Comparison of ENCODE assay signal across 17 cellular contexts in genomic region chr2:171081649-171082111, GRCh38.
DNase-seq lines count a peak whose midpoint lies in the region; ATAC-seq and TF ChIP-seq lines count a peak whose summit lies in the region.
"Had no signal": no experiment of that assay in that cellular context is flagged by ENCODE, and none has a peak within 500 bp of the region (broad histone marks: within the 10 kb centered on the region; RNA-seq: fewer than 3 reads in every experiment).

No MANE protein-coding gene starts in this region.

- H3K27ac Mint-ChIP-seq in activated CD4-positive, alpha-beta memory T cell treated with anti-CD3 and anti-CD28 coated beads for 36 hours: peak overlapping the region; percentile 15
- H3K27ac Mint-ChIP-seq in activated CD4-positive, alpha-beta memory T cell treated with anti-CD3 and anti-CD28 coated beads, Interleukin-2, amount 10 ng/mL, durations not matched to agents 7 days and 5 days: no peak overlapping the region
- peak overlapping the region; percentile 4 for H3K27ac Mint-ChIP-seq in WTC11
- H3K27ac Mint-ChIP-seq in activated naive CD8-positive, alpha-beta T cell treated with anti-CD3 and anti-CD28 coated beads, Interleukin-2, amount 10 ng/mL, durations not matched to agents 7 days and 5 days: peak overlapping the region; percentile 1
- peak overlapping the region; percentile 9 for H3K27ac Mint-ChIP-seq in neural progenitor cell
- H3K27ac Mint-ChIP-seq in MCF 10A (ENCODE audit: low read depth, unreplicated experiment): no peak overlapping the region
- H3K27ac Mint-ChIP-seq: effector memory CD8-positive, alpha-beta T cell; memory B cell had no signal

- no peaks in the 10 kb centered on the region for H3K9me2 ChIP-seq in GM23248 (ENCODE audit: insufficient read depth)

- H3K27ac ChIP-seq in neural progenitor cell: peak overlapping the region; percentile 69
- H3K27ac ChIP-seq in smooth muscle cell (ENCODE audit: low read depth): no peak overlapping the region
- no peak overlapping the region for H3K27ac ChIP-seq in GM23248
- H3K27ac ChIP-seq: SK-N-MC, uterus had no signal

- H3K36me3 Mint-ChIP-seq in activated CD4-positive, alpha-beta memory T cell treated with anti-CD3 and anti-CD28 coated beads for 36 hours: peaks cover 32% of the 10 kb centered on the region
- peaks cover 37% of the 10 kb centered on the region for H3K36me3 Mint-ChIP-seq in activated CD4-positive, alpha-beta memory T cell treated with anti-CD3 and anti-CD28 coated beads, Interleukin-2, amount 10 ng/mL, durations not matched to agents 7 days and 5 days (ENCODE audit: low read depth)
- peaks cover 20% of the 10 kb centered on the region for H3K36me3 Mint-ChIP-seq in WTC11
- peaks cover 36% of the 10 kb centered on the region for H3K36me3 Mint-ChIP-seq in activated naive CD8-positive, alpha-beta T cell treated with anti-CD3 and anti-CD28 coated beads, Interleukin-2, amount 10 ng/mL, durations not matched to agents 7 days and 5 days
- peaks cover 19% of the 10 kb centered on the region for H3K36me3 Mint-ChIP-seq in neural progenitor cell
- H3K36me3 Mint-ChIP-seq in MCF 10A (ENCODE audit: insufficient read depth, unreplicated experiment): peaks cover 17% of the 10 kb centered on the region

- H3K4me1 ChIP-seq in neural progenitor cell (peaks cover 10% of the 10 kb centered on the region), smooth muscle cell (ENCODE audit: low read depth) (no peaks in the 10 kb centered on the region), GM23248 (ENCODE audit: insufficient read depth) (peaks cover 2% of the 10 kb centered on the region; the same call in 1 of the 2 replicates)

- DNase-seq in activated CD4-positive, alpha-beta memory T cell treated with anti-CD3 and anti-CD28 coated beads for 36 hours: peak; percentile 25
- no peak for DNase-seq in activated CD4-positive, alpha-beta memory T cell treated with anti-CD3 and anti-CD28 coated beads, Interleukin-2, amount 10 ng/mL, durations not matched to agents 7 days and 5 days
- DNase-seq in WTC11 (ENCODE audit: low spot score): no peak
- no peak for DNase-seq in activated naive CD8-positive, alpha-beta T cell treated with anti-CD3 and anti-CD28 coated beads, Interleukin-2, amount 10 ng/mL, durations not matched to agents 7 days and 5 days
- peak; percentile 4 for DNase-seq in neural progenitor cell (ENCODE audit: low spot score)
- no peak for DNase-seq in smooth muscle cell (lab: John Stamatoyannopoulos, UW; ENCODE audit: unreplicated experiment)
- no peak for DNase-seq in MCF 10A (ENCODE audit: unreplicated experiment)
- DNase-seq in GM23248: no peak
- DNase-seq: amniotic stem cell; effector memory CD8-positive, alpha-beta T cell; HCEC 1CT; NCI-H1105 treated with DMSO at 0.1 percent for 48 hours; uterus had no signal

- no peak for ATAC-seq in WTC11
- ATAC-seq in activated naive CD8-positive, alpha-beta T cell treated with anti-CD3 and anti-CD28 coated beads, Interleukin-2, amount 10 ng/mL, durations not matched to agents 7 days and 5 days (ENCODE audit: low read depth): no peak
- ATAC-seq: effector memory CD8-positive, alpha-beta T cell had no signal

- in situ Hi-C loops in GM23248 (cut with MboI): no loop called here

- H3K27me3 ChIP-seq in neural progenitor cell: no peaks in the 10 kb centered on the region
- H3K27me3 ChIP-seq in smooth muscle cell (ENCODE audit: low read depth): no peaks in the 10 kb centered on the region
- H3K27me3 ChIP-seq in GM23248 (replicated peaks; ENCODE audit: insufficient read depth): no peaks in the 10 kb centered on the region
- H3K27me3 ChIP-seq: uterus had no signal

- H2AFZ ChIP-seq in neural progenitor cell (replicated peaks) (no peak overlapping the region), smooth muscle cell (ENCODE audit: low read depth) (no peak overlapping the region), GM23248 (no peak overlapping the region)

- H4K20me1 ChIP-seq in neural progenitor cell (ENCODE audit: low read depth): peaks cover 39% of the 10 kb centered on the region
- H4K20me1 ChIP-seq in smooth muscle cell (ENCODE audit: low read depth): peaks cover 46% of the 10 kb centered on the region
- H4K20me1 ChIP-seq in GM23248 (ENCODE audit: insufficient read depth): no peaks in the 10 kb centered on the region

- H3K4me3 ChIP-seq in neural progenitor cell (no peak overlapping the region), smooth muscle cell (no peak overlapping the region), GM23248 (no peak overlapping the region)
- H3K4me3 ChIP-seq: SK-N-MC, uterus had no signal

- H3K9me3 Mint-ChIP-seq in activated CD4-positive, alpha-beta memory T cell treated with anti-CD3 and anti-CD28 coated beads for 36 hours: no peaks in the 10 kb centered on the region
- H3K9me3 Mint-ChIP-seq in activated CD4-positive, alpha-beta memory T cell treated with anti-CD3 and anti-CD28 coated beads, Interleukin-2, amount 10 ng/mL, durations not matched to agents 7 days and 5 days: peaks cover 2% of the 10 kb centered on the region
- 0 out of 2 replicates have a peak, but pooled peaks cover 5% of the 10 kb centered on the region for H3K9me3 Mint-ChIP-seq in WTC11
- peaks cover 4% of the 10 kb centered on the region for H3K9me3 Mint-ChIP-seq in activated naive CD8-positive, alpha-beta T cell treated with anti-CD3 and anti-CD28 coated beads, Interleukin-2, amount 10 ng/mL, durations not matched to agents 7 days and 5 days
- H3K9me3 Mint-ChIP-seq in neural progenitor cell: no peaks in the 10 kb centered on the region
- no peaks in the 10 kb centered on the region for H3K9me3 Mint-ChIP-seq in MCF 10A (ENCODE audit: unreplicated experiment)
- H3K9me3 Mint-ChIP-seq: CD8-positive, alpha-beta memory T cell; effector memory CD8-positive, alpha-beta T cell; memory B cell had no signal

- intact Hi-C loops in activated CD4-positive, alpha-beta memory T cell treated with anti-CD3 and anti-CD28 coated beads for 36 hours (cut with micrococcal nuclease): no loop called here
- intact Hi-C loops in MCF 10A (cut with micrococcal nuclease): no loop called here

- no peak overlapping the region for H3K4me2 ChIP-seq in neural progenitor cell
- H3K4me2 ChIP-seq in smooth muscle cell: no peak overlapping the region
- H3K4me2 ChIP-seq in GM23248 (ENCODE audit: unreplicated experiment): no peak overlapping the region

- TF ChIP-seq CTCF in WTC11 (IDR thresholded peaks at IDR 0.05): no peak
- TF ChIP-seq CTCF in neural progenitor cell (IDR thresholded peaks at IDR 0.05): no peak
- no peak for TF ChIP-seq CTCF in smooth muscle cell (IDR thresholded peaks at IDR 0.05; ENCODE audit: borderline replicate concordance, insufficient read depth, poor library complexity, severe bottlenecking)
- TF ChIP-seq CTCF in MCF 10A (IDR thresholded peaks at IDR 0.05; ENCODE audit: unreplicated experiment): no peak

- WGBS in smooth muscle cell (ENCODE audit: low lambda C conversion rate): 94% methylated on average over 3 of the region's 3 CpGs
- WGBS in GM23248 (ENCODE audit: low coverage in 1 of 2, low lambda C conversion rate in 2 of 2, missing lambda C conversion rate in 2 of 2), 2 experiments: 92 to 97% methylated on average over 3 of the region's 3 CpGs

- peaks cover 50% of the 10 kb centered on the region for H3K4me1 Mint-ChIP-seq in activated CD4-positive, alpha-beta memory T cell treated with anti-CD3 and anti-CD28 coated beads for 36 hours (ENCODE audit: low read depth)
- H3K4me1 Mint-ChIP-seq in activated CD4-positive, alpha-beta memory T cell treated with anti-CD3 and anti-CD28 coated beads, Interleukin-2, amount 10 ng/mL, durations not matched to agents 7 days and 5 days: peaks cover 32% of the 10 kb centered on the region
- H3K4me1 Mint-ChIP-seq in WTC11 (peaks cover 28% of the 10 kb centered on the region), neural progenitor cell (peaks cover 3% of the 10 kb centered on the region), MCF 10A (ENCODE audit: insufficient read depth, unreplicated experiment) (peaks cover 17% of the 10 kb centered on the region)
- peaks cover 39% of the 10 kb centered on the region for H3K4me1 Mint-ChIP-seq in activated naive CD8-positive, alpha-beta T cell treated with anti-CD3 and anti-CD28 coated beads, Interleukin-2, amount 10 ng/mL, durations not matched to agents 7 days and 5 days

- H3K9me3 ChIP-seq in neural progenitor cell (ENCODE audit: low read depth) (no peaks in the 10 kb centered on the region), smooth muscle cell (replicated peaks; ENCODE audit: low read depth) (no peaks in the 10 kb centered on the region), GM23248 (ENCODE audit: low read depth) (no peaks in the 10 kb centered on the region)
- H3K9me3 ChIP-seq: uterus had no signal

- no peak overlapping the region for H3K9ac ChIP-seq in neural progenitor cell
- H3K9ac ChIP-seq in smooth muscle cell (ENCODE audit: low read depth): no peak overlapping the region
- H3K9ac ChIP-seq in GM23248: no peak overlapping the region

- POLR2A ChIA-PET in activated CD4-positive, alpha-beta memory T cell treated with anti-CD3 and anti-CD28 coated beads for 36 hours (lab: Charles Lee): no interaction called here
- POLR2A ChIA-PET in activated CD4-positive, alpha-beta memory T cell treated with anti-CD3 and anti-CD28 coated beads, Interleukin-2, amount 10 ng/mL, durations not matched to agents 7 days and 5 days (lab: Charles Lee): no interaction called here
- POLR2A ChIA-PET in WTC11 (lab: Charles Lee) (interaction anchor here (0.6 kb wide), 1 partner anchor 30 kb away, joined by 3 read pairs; no protein-coding TSS in a partner anchor), MCF 10A (lab: Yijun Ruan, JAX) (interaction anchor here (0.7 to 0.8 kb wide), 3 partner anchors 14 to 52 kb away, joined by 3 read pairs; no protein-coding TSS in a partner anchor)
- POLR2A ChIA-PET in activated naive CD8-positive, alpha-beta T cell treated with anti-CD3 and anti-CD28 coated beads, Interleukin-2, amount 10 ng/mL, durations not matched to agents 7 days and 5 days (lab: Charles Lee): no interaction called here

- H3K36me3 ChIP-seq in neural progenitor cell: no peaks in the 10 kb centered on the region
- H3K36me3 ChIP-seq in smooth muscle cell (ENCODE audit: low read depth): no peaks in the 10 kb centered on the region
- H3K36me3 ChIP-seq in GM23248 (ENCODE audit: low read depth): peaks cover 4% of the 10 kb centered on the region; the same call in 1 of the 2 replicates
- H3K36me3 ChIP-seq: uterus had no signal

- CTCF ChIA-PET in activated CD4-positive, alpha-beta memory T cell treated with anti-CD3 and anti-CD28 coated beads for 36 hours (lab: Charles Lee): interaction anchor here (0.9 to 1.0 kb wide), 2 partner anchors 153 to 335 kb away, joined by 3 to 4 read pairs; partner anchors contain the start of gene GORASP2
- CTCF ChIA-PET in activated CD4-positive, alpha-beta memory T cell treated with anti-CD3 and anti-CD28 coated beads, Interleukin-2, amount 10 ng/mL, durations not matched to agents 7 days and 5 days (lab: Charles Lee): interaction anchor here (0.8 kb wide), 1 partner anchor 17 kb away, joined by 3 read pairs; no protein-coding TSS in a partner anchor
- CTCF ChIA-PET in WTC11 (lab: Charles Lee) (no interaction called here), MCF 10A (lab: Yijun Ruan, JAX) (no interaction called here)

- no peak overlapping the region for H3K4me3 Mint-ChIP-seq in activated CD4-positive, alpha-beta memory T cell treated with anti-CD3 and anti-CD28 coated beads for 36 hours
- no peak overlapping the region for H3K4me3 Mint-ChIP-seq in activated CD4-positive, alpha-beta memory T cell treated with anti-CD3 and anti-CD28 coated beads, Interleukin-2, amount 10 ng/mL, durations not matched to agents 7 days and 5 days
- H3K4me3 Mint-ChIP-seq in WTC11 (no peak overlapping the region), neural progenitor cell (no peak overlapping the region), MCF 10A (ENCODE audit: unreplicated experiment) (no peak overlapping the region)
- H3K4me3 Mint-ChIP-seq in activated naive CD8-positive, alpha-beta T cell treated with anti-CD3 and anti-CD28 coated beads, Interleukin-2, amount 10 ng/mL, durations not matched to agents 7 days and 5 days: no peak overlapping the region
- H3K4me3 Mint-ChIP-seq: central memory CD8-positive, alpha-beta T cell; effector memory CD8-positive, alpha-beta T cell; memory B cell had no signal

- no peaks in the 10 kb centered on the region for H3K27me3 Mint-ChIP-seq in activated CD4-positive, alpha-beta memory T cell treated with anti-CD3 and anti-CD28 coated beads for 36 hours
- H3K27me3 Mint-ChIP-seq in activated CD4-positive, alpha-beta memory T cell treated with anti-CD3 and anti-CD28 coated beads, Interleukin-2, amount 10 ng/mL, durations not matched to agents 7 days and 5 days: no peaks in the 10 kb centered on the region
- H3K27me3 Mint-ChIP-seq in WTC11 (ENCODE audit: low read depth) (no peaks in the 10 kb centered on the region), neural progenitor cell (ENCODE audit: insufficient read depth, low read depth) (peaks cover 3% of the 10 kb centered on the region), MCF 10A (ENCODE audit: insufficient read depth, unreplicated experiment) (no peaks in the 10 kb centered on the region)
- H3K27me3 Mint-ChIP-seq in activated naive CD8-positive, alpha-beta T cell treated with anti-CD3 and anti-CD28 coated beads, Interleukin-2, amount 10 ng/mL, durations not matched to agents 7 days and 5 days: no peaks in the 10 kb centered on the region
- H3K27me3 Mint-ChIP-seq: CD8-positive, alpha-beta memory T cell; central memory CD8-positive, alpha-beta T cell; effector memory CD8-positive, alpha-beta T cell; memory B cell had no signal

- BruUV-seq in MCF 10A (replicated peaks; lab: Mats Ljungman, UMichigan): no TSS peak

- peaks cover 90% of the 10 kb centered on the region for H3K79me2 ChIP-seq in neural progenitor cell (ENCODE audit: low read depth)
- peaks cover 46% of the 10 kb centered on the region for H3K79me2 ChIP-seq in smooth muscle cell (ENCODE audit: low read depth)
- H3K79me2 ChIP-seq in GM23248 (ENCODE audit: insufficient read depth): peaks cover 95% of the 10 kb centered on the region

- H3F3A ChIP-seq in neural progenitor cell (ENCODE audit: low read depth): peaks cover 8% of the 10 kb centered on the region
- no peaks in the 10 kb centered on the region for H3F3A ChIP-seq in smooth muscle cell (ENCODE audit: low read depth)
- H3F3A ChIP-seq in GM23248 (ENCODE audit: insufficient read depth): no peaks in the 10 kb centered on the region

Comparison
In these comparisons a context has a peak if more than half of its experiments do, and no peak if none do; other contexts are left out.
1. DNase-seq: peak in activated CD4-positive, alpha-beta memory T cell treated with anti-CD3 and anti-CD28 coated beads for 36 hours (single experiment) and neural progenitor cell (single experiment); none in activated CD4-positive, alpha-beta memory T cell treated with anti-CD3 and anti-CD28 coated beads, Interleukin-2, amount 10 ng/mL, durations not matched to agents 7 days and 5 days (single experiment), WTC11 (single experiment), activated naive CD8-positive, alpha-beta T cell treated with anti-CD3 and anti-CD28 coated beads, Interleukin-2, amount 10 ng/mL, durations not matched to agents 7 days and 5 days (single experiment), smooth muscle cell (single experiment), MCF 10A (single experiment) and GM23248 (single experiment).
2. H3K27ac Mint-ChIP-seq: peak in activated CD4-positive, alpha-beta memory T cell treated with anti-CD3 and anti-CD28 coated beads for 36 hours (single experiment), WTC11 (single experiment), activated naive CD8-positive, alpha-beta T cell treated with anti-CD3 and anti-CD28 coated beads, Interleukin-2, amount 10 ng/mL, durations not matched to agents 7 days and 5 days (single experiment) and neural progenitor cell (single experiment); none in activated CD4-positive, alpha-beta memory T cell treated with anti-CD3 and anti-CD28 coated beads, Interleukin-2, amount 10 ng/mL, durations not matched to agents 7 days and 5 days (single experiment) and MCF 10A (single experiment).
3. CTCF ChIA-PET loops: an anchor here in activated CD4-positive, alpha-beta memory T cell treated with anti-CD3 and anti-CD28 coated beads for 36 hours (0.9 to 1.0 kb wide) and activated CD4-positive, alpha-beta memory T cell treated with anti-CD3 and anti-CD28 coated beads, Interleukin-2, amount 10 ng/mL, durations not matched to agents 7 days and 5 days (0.8 kb wide); none called in WTC11 and MCF 10A.
4. POLR2A ChIA-PET loops: an anchor here in WTC11 (0.6 kb wide) and MCF 10A (0.7 to 0.8 kb wide); none called in activated CD4-positive, alpha-beta memory T cell treated with anti-CD3 and anti-CD28 coated beads for 36 hours, activated CD4-positive, alpha-beta memory T cell treated with anti-CD3 and anti-CD28 coated beads, Interleukin-2, amount 10 ng/mL, durations not matched to agents 7 days and 5 days and activated naive CD8-positive, alpha-beta T cell treated with anti-CD3 and anti-CD28 coated beads, Interleukin-2, amount 10 ng/mL, durations not matched to agents 7 days and 5 days.